Comparison of ENCODE assay signal across 31 cellular contexts in the genomic region with DNA sequence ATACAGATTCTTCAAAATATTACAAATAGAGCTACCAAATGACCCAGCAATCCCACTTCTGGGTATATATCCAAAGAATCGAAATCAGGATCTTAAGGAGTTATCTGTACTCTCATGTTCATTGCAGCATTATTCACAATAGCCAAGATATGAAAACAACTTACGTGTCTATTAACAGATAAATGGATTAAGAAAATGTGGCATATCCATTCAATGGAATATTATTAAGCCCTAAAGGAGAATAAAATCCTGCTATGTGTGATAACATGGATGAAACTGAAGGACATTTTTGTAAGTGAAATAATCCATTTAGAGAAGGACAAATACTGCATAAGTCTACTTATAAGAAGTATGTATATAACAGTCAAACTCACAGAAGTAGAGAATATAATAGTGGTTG.
DNase-seq lines count a peak whose midpoint lies in the region; ATAC-seq and TF ChIP-seq lines count a peak whose summit lies in the region.
"Had no signal": no experiment of that assay in that cellular context is flagged by ENCODE, and none has a peak within 500 bp of the region (broad histone marks: within the 10 kb centered on the region; RNA-seq: fewer than 3 reads in every experiment).

No MANE protein-coding gene starts in this region.

- H3K4me3 ChIP-seq in SK-N-SH (ENCODE audit: low read depth in 2 of 2, low read length in 1 of 2) (no peak overlapping the region), endodermal cell (ENCODE audit: low read length) (peak overlapping the region; percentile 64)
- H3K4me3 ChIP-seq: A549; BLaER1; BLaER1 treated with 17β-estradiol and CSF1 and Interleukin-3, amounts not matched to agents 10 nM and 100 nM had no signal

- TF ChIP-seq EP300 in SK-N-SH (IDR thresholded peaks at IDR 0.05; ENCODE audit: borderline replicate concordance in 1 of 2, low read depth in 1 of 2, low read length in 1 of 2), result no peak

- CTCF ChIA-PET in SK-N-SH (lab: Yijun Ruan, JAX), result no interaction called here

- H3K9ac ChIP-seq in SK-N-SH (no peak overlapping the region), endodermal cell (ENCODE audit: extremely low read depth, low read length, poor library complexity, severe bottlenecking) (no peak overlapping the region)
- H3K9ac ChIP-seq: BLaER1; BLaER1 treated with 17β-estradiol and CSF1 and Interleukin-3, amounts not matched to agents 10 nM and 100 nM had no signal

- no peak overlapping the region for H3K27ac ChIP-seq in SK-N-SH (ENCODE audit: low read depth in 2 of 2, low read length in 1 of 2)
- no peak overlapping the region for H3K27ac ChIP-seq in endodermal cell (ENCODE audit: low read depth, low read length)
- H3K27ac ChIP-seq: 22Rv1; A549; BLaER1; BLaER1 treated with 17β-estradiol and CSF1 and Interleukin-3, amounts not matched to agents 10 nM and 100 nM; C4-2B had no signal

- TF ChIP-seq CTCF in SK-N-SH (IDR thresholded peaks at IDR 0.05) (no peak), endodermal cell (conservative IDR thresholded peaks at IDR 0.05) (no peak)

- peaks cover 43% of the 10 kb centered on the region for H3K9me3 Mint-ChIP-seq in endodermal cell

- H3F3A ChIP-seq in SK-N-SH (replicated peaks; ENCODE audit: insufficient read depth), result no peaks in the 10 kb centered on the region

- H4K20me1 ChIP-seq in SK-N-SH (ENCODE audit: insufficient read depth), result no peaks in the 10 kb centered on the region
- H4K20me1 ChIP-seq: BLaER1; BLaER1 treated with 17β-estradiol and CSF1 and Interleukin-3, amounts not matched to agents 10 nM and 100 nM had no signal

- no peaks in the 10 kb centered on the region for H3K79me2 ChIP-seq in SK-N-SH (ENCODE audit: insufficient read depth)

- H3K4me1 ChIP-seq in SK-N-SH (ENCODE audit: control insufficient read depth in 1 of 2, insufficient read depth in 2 of 2, low read depth in 1 of 2, low read length in 1 of 2) (no peaks in the 10 kb centered on the region), endodermal cell (ENCODE audit: control insufficient read depth, insufficient read depth, low read length) (no peaks in the 10 kb centered on the region)
- H3K4me1 ChIP-seq: A549, BE2C, Caco-2 had no signal

- H2AFZ ChIP-seq in SK-N-SH (ENCODE audit: low read depth), result no peak overlapping the region

- ATAC-seq in SK-N-SH treated with all-trans-retinoic acid at 6 μM for 48 hours, result no peak
- ATAC-seq: A549; CD8-positive, alpha-beta T cell had no signal

- H3K9me2 ChIP-seq in SK-N-SH, result no peaks in the 10 kb centered on the region

- no peaks in the 10 kb centered on the region for H3K36me3 Mint-ChIP-seq in endodermal cell (ENCODE audit: low read depth)
- H3K36me3 Mint-ChIP-seq: CD14-positive monocyte; CD4-positive, alpha-beta memory T cell; CD4-positive, CD25-positive, alpha-beta regulatory T cell; CD8-positive, alpha-beta memory T cell had no signal

- TF ChIP-seq RAD21 in SK-N-SH (IDR thresholded peaks at IDR 0.05; ENCODE audit: low read length), result no peak

- peaks cover 21% of the 10 kb centered on the region for H3K4me1 Mint-ChIP-seq in endodermal cell
- H3K4me1 Mint-ChIP-seq: B cell; CD14-positive monocyte; CD4-positive, CD25-positive, alpha-beta regulatory T cell had no signal

- no peaks in the 10 kb centered on the region for H3K36me3 ChIP-seq in SK-N-SH (replicated peaks in 1 of 2; ENCODE audit: control insufficient read depth in 1 of 2, insufficient read depth in 2 of 2, low read length in 1 of 2)
- no peaks in the 10 kb centered on the region for H3K36me3 ChIP-seq in endodermal cell (ENCODE audit: control insufficient read depth, insufficient read depth, low read length)
- H3K36me3 ChIP-seq: BE2C; BLaER1; BLaER1 treated with 17β-estradiol and CSF1 and Interleukin-3, amounts not matched to agents 10 nM and 100 nM had no signal

- POLR2A ChIA-PET in SK-N-SH (lab: Yijun Ruan, JAX), result no interaction called here

- H3K27ac Mint-ChIP-seq in endodermal cell, result no peak overlapping the region
- H3K27ac Mint-ChIP-seq: B cell; CD14-positive monocyte; CD4-positive, alpha-beta memory T cell; CD4-positive, alpha-beta T cell; CD4-positive, CD25-positive, alpha-beta regulatory T cell; CD8-positive, alpha-beta memory T cell; CD8-positive, alpha-beta T cell had no signal

- no peak overlapping the region for H3K4me3 Mint-ChIP-seq in endodermal cell
- H3K4me3 Mint-ChIP-seq: B cell; CD14-positive monocyte; CD4-positive, alpha-beta memory T cell; CD4-positive, alpha-beta T cell; CD4-positive, CD25-positive, alpha-beta regulatory T cell; CD8-positive, alpha-beta memory T cell; CD8-positive, alpha-beta T cell had no signal

- H3K9me3 ChIP-seq in SK-N-SH (no peaks in the 10 kb centered on the region), endodermal cell (ENCODE audit: control insufficient read depth, low read length) (peaks cover 25% of the 10 kb centered on the region)
- H3K9me3 ChIP-seq: A549, BE2C had no signal

- WGBS in SK-N-SH (ENCODE audit: low lambda C conversion rate), result 70% methylated on average over 2 of the region's 2 CpGs
- 75 to 86% methylated on average over 1 to 2 of the region's 2 CpGs for WGBS in endodermal cell (ENCODE audit: insufficient coverage in 1 of 2, insufficient read length in 1 of 2), 2 experiments

- H3K4me2 ChIP-seq in SK-N-SH, result no peak overlapping the region
- H3K4me2 ChIP-seq: A549, BLaER1 had no signal

- H3K27me3 ChIP-seq in SK-N-SH (ENCODE audit: insufficient read depth) (no peaks in the 10 kb centered on the region), endodermal cell (ENCODE audit: control insufficient read depth, insufficient read depth, low read length, poor library complexity, severe bottlenecking) (peaks cover 6% of the 10 kb centered on the region)
- H3K27me3 ChIP-seq: BE2C; BLaER1; BLaER1 treated with 17β-estradiol and CSF1 and Interleukin-3, amounts not matched to agents 10 nM and 100 nM had no signal

- H3K27me3 Mint-ChIP-seq in endodermal cell (ENCODE audit: insufficient read depth), result peaks cover 11% of the 10 kb centered on the region
- H3K27me3 Mint-ChIP-seq: B cell; CD4-positive, alpha-beta memory T cell; CD4-positive, alpha-beta T cell; CD4-positive, CD25-positive, alpha-beta regulatory T cell; CD8-positive, alpha-beta memory T cell had no signal

- no peak for DNase-seq in SK-N-SH
- DNase-seq in endodermal cell, result no peak
- DNase-seq in SKM-1 treated with dmso at 0.1 percent for 144 hours (lab: John Stamatoyannopoulos, UW; ENCODE audit: unreplicated experiment), result no peak
- DNase-seq: 8988T; ACHN; AML-193; BE2C; C1 segment of cervical spinal cord; Caco-2; Calu3; CD4-positive, alpha-beta memory T cell; CD4-positive, alpha-beta T cell; CD4-positive, CD25-positive, alpha-beta regulatory T cell; CD8-positive, alpha-beta memory T cell; CD8-positive, alpha-beta T cell; COR-L47; DMS 273 treated with DMSO at 0.1 percent for 48 hours; DMS153; DMS53; DMS79; DMS79 treated with DMSO at 0.1 percent for 48 hours; DND-41; EL had no signal

TF ChIP-seq in SK-N-SH treated with all-trans-retinoic acid at 6 μM for 48 hours, 23 proteins besides CTCF, POLR2A, EP300 and RAD21:
- peak; percentile 92 for TF ChIP-seq ZNF8 (CRISPR knock-in tag; IDR thresholded peaks at IDR 0.05)
- no peak for TF ChIP-seq ZFP3 (CRISPR knock-in tag; IDR thresholded peaks at IDR 0.05)

TF ChIP-seq in SK-N-SH, 30 proteins besides CTCF, POLR2A, EP300 and RAD21 (continues in another document):
- TF ChIP-seq RCOR1 (IDR thresholded peaks at IDR 0.05; ENCODE audit: low read length), result no peak
- no peak for TF ChIP-seq FOXJ3 (CRISPR knock-in tag; IDR thresholded peaks at IDR 0.05)
- no peak for TF ChIP-seq FOXM1 (IDR thresholded peaks at IDR 0.05; ENCODE audit: low read depth)
- no peak for TF ChIP-seq RXRA (IDR thresholded peaks at IDR 0.05; ENCODE audit: borderline replicate concordance, low read depth)
- TF ChIP-seq, protein P1, sequence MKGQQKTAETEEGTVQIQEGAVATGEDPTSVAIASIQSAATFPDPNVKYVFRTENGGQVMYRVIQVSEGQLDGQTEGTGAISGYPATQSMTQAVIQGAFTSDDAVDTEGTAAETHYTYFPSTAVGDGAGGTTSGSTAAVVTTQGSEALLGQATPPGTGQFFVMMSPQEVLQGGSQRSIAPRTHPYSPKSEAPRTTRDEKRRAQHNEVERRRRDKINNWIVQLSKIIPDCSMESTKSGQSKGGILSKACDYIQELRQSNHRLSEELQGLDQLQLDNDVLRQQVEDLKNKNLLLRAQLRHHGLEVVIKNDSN (IDR thresholded peaks at IDR 0.05; ENCODE audit: borderline replicate concordance, low read depth), result no peak
- TF ChIP-seq EZH2phosphoT487 (IDR thresholded peaks at IDR 0.05; ENCODE audit: borderline replicate concordance, low read depth), result no peak
- TF ChIP-seq, protein P2, sequence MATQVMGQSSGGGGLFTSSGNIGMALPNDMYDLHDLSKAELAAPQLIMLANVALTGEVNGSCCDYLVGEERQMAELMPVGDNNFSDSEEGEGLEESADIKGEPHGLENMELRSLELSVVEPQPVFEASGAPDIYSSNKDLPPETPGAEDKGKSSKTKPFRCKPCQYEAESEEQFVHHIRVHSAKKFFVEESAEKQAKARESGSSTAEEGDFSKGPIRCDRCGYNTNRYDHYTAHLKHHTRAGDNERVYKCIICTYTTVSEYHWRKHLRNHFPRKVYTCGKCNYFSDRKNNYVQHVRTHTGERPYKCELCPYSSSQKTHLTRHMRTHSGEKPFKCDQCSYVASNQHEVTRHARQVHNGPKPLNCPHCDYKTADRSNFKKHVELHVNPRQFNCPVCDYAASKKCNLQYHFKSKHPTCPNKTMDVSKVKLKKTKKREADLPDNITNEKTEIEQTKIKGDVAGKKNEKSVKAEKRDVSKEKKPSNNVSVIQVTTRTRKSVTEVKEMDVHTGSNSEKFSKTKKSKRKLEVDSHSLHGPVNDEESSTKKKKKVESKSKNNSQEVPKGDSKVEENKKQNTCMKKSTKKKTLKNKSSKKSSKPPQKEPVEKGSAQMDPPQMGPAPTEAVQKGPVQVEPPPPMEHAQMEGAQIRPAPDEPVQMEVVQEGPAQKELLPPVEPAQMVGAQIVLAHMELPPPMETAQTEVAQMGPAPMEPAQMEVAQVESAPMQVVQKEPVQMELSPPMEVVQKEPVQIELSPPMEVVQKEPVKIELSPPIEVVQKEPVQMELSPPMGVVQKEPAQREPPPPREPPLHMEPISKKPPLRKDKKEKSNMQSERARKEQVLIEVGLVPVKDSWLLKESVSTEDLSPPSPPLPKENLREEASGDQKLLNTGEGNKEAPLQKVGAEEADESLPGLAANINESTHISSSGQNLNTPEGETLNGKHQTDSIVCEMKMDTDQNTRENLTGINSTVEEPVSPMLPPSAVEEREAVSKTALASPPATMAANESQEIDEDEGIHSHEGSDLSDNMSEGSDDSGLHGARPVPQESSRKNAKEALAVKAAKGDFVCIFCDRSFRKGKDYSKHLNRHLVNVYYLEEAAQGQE (IDR thresholded peaks at IDR 0.05; ENCODE audit: low read depth, low read length), result no peak
